Comparison of ENCODE assay signal across 1 cellular context in the genomic region with DNA sequence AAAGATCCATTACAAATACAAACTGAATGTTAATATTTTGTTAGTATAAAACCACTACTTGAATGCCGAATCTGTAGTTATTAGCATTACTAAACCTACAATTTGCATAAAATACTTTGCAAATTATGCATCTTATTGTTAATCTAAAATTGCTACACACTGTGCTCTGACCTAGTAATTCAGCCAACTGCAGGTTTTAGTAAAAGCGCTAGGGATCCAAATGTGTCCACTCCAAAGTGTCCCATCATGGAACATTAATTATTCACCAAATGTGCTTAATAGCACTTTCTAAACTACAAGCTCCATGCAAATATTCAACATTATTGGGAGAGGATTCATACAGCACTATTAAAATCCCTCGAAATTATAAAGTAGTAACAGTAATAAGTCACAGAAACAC.
TF ChIP-seq lines count a peak whose summit lies in the region.

No MANE protein-coding gene starts in this region.

TF ChIP-seq in GM23338, 12 proteins besides CTCF, POLR2A, EP300 and RAD21:
- TF ChIP-seq EZH2 (IDR thresholded peaks at IDR 0.05; ENCODE audit: low read depth, unreplicated experiment) (no peak), NANOG (IDR thresholded peaks at IDR 0.05; ENCODE audit: borderline replicate concordance) (no peak), ZNF114 (CRISPR knock-in tag; IDR thresholded peaks at IDR 0.05) (no peak), JUNB (IDR thresholded peaks at IDR 0.05; ENCODE audit: unreplicated experiment) (no peak), EZH2phosphoT487 (IDR thresholded peaks at IDR 0.05; ENCODE audit: unreplicated experiment) (no peak), POLR2AphosphoS5 (IDR thresholded peaks at IDR 0.05; ENCODE audit: low read depth) (no peak)
- TF ChIP-seq, protein P1, sequence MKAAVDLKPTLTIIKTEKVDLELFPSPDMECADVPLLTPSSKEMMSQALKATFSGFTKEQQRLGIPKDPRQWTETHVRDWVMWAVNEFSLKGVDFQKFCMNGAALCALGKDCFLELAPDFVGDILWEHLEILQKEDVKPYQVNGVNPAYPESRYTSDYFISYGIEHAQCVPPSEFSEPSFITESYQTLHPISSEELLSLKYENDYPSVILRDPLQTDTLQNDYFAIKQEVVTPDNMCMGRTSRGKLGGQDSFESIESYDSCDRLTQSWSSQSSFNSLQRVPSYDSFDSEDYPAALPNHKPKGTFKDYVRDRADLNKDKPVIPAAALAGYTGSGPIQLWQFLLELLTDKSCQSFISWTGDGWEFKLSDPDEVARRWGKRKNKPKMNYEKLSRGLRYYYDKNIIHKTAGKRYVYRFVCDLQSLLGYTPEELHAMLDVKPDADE (IDR thresholded peaks at IDR 0.05) = no peak
- TF ChIP-seq, protein P2, sequence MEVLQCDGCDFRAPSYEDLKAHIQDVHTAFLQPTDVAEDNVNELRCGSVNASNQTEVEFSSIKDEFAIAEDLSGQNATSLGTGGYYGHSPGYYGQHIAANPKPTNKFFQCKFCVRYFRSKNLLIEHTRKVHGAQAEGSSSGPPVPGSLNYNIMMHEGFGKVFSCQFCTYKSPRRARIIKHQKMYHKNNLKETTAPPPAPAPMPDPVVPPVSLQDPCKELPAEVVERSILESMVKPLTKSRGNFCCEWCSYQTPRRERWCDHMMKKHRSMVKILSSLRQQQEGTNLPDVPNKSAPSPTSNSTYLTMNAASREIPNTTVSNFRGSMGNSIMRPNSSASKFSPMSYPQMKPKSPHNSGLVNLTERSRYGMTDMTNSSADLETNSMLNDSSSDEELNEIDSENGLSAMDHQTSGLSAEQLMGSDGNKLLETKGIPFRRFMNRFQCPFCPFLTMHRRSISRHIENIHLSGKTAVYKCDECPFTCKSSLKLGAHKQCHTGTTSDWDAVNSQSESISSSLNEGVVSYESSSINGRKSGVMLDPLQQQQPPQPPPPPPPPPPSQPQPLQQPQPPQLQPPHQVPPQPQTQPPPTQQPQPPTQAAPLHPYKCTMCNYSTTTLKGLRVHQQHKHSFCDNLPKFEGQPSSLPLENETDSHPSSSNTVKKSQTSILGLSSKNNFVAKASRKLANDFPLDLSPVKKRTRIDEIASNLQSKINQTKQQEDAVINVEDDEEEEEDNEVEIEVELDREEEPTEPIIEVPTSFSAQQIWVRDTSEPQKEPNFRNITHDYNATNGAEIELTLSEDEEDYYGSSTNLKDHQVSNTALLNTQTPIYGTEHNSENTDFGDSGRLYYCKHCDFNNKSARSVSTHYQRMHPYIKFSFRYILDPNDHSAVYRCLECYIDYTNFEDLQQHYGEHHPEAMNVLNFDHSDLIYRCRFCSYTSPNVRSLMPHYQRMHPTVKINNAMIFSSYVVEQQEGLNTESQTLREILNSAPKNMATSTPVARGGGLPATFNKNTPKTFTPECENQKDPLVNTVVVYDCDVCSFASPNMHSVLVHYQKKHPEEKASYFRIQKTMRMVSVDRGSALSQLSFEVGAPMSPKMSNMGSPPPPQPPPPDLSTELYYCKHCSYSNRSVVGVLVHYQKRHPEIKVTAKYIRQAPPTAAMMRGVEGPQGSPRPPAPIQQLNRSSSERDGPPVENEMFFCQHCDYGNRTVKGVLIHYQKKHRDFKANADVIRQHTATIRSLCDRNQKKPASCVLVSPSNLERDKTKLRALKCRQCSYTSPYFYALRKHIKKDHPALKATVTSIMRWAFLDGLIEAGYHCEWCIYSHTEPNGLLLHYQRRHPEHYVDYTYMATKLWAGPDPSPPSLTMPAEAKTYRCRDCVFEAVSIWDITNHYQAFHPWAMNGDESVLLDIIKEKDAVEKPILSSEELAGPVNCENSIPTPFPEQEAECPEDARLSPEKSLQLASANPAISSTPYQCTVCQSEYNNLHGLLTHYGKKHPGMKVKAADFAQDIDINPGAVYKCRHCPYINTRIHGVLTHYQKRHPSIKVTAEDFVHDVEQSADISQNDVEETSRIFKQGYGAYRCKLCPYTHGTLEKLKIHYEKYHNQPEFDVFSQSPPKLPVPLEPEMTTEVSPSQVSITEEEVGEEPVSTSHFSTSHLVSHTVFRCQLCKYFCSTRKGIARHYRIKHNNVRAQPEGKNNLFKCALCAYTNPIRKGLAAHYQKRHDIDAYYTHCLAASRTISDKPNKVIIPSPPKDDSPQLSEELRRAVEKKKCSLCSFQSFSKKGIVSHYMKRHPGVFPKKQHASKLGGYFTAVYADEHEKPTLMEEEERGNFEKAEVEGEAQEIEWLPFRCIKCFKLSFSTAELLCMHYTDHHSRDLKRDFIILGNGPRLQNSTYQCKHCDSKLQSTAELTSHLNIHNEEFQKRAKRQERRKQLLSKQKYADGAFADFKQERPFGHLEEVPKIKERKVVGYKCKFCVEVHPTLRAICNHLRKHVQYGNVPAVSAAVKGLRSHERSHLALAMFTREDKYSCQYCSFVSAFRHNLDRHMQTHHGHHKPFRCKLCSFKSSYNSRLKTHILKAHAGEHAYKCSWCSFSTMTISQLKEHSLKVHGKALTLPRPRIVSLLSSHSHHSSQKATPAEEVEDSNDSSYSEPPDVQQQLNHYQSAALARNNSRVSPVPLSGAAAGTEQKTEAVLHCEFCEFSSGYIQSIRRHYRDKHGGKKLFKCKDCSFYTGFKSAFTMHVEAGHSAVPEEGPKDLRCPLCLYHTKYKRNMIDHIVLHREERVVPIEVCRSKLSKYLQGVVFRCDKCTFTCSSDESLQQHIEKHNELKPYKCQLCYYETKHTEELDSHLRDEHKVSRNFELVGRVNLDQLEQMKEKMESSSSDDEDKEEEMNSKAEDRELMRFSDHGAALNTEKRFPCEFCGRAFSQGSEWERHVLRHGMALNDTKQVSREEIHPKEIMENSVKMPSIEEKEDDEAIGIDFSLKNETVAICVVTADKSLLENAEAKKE (CRISPR knock-in tag; IDR thresholded peaks at IDR 0.05) = no peak
